Comparison of ENCODE assay signal across 7 cellular contexts in genomic region chr9:15211994-15212501, GRCh38.
DNase-seq lines count a peak whose midpoint lies in the region; ATAC-seq, FAIRE-seq and TF ChIP-seq lines count a peak whose summit lies in the region.

No MANE protein-coding gene starts in this region.

- no peak overlapping the region for H3K4me3 ChIP-seq in kidney (ENCODE audit: low read length in 2 of 2)
- H3K4me3 ChIP-seq in thyroid gland (replicated peaks in 1 of 3), result no peak overlapping the region

- H3K9me3 ChIP-seq in kidney (ENCODE audit: control insufficient read depth in 1 of 2, low read length in 2 of 2) (no peaks in the 10 kb centered on the region), thyroid gland (no peaks in the 10 kb centered on the region)

- WGBS in thyroid gland, 2 donors, result 90% methylated on average over 3 of the region's 3 CpGs

- peak; percentile 9 for ATAC-seq in HG02938 (IDR thresholded peaks at IDR 0.05; ENCODE audit: unreplicated experiment)

- FAIRE-seq in kidney (lab: Jason Lieb, UNC), result peak; percentile 70

- no peak overlapping the region for H3K27ac ChIP-seq in kidney (ENCODE audit: low read depth in 2 of 2, low read length in 2 of 2)
- peak overlapping the region; percentile 57 to 78 (median 76) for H3K27ac ChIP-seq in thyroid gland

- in situ Hi-C loops in GM13977 (cut with MboI; ENCODE audit: low pct_unique_long_range_greater_than_20kb, low sequenced_read_pairs, unreplicated experiment), result no loop called here

- H3K36me3 ChIP-seq in kidney (ENCODE audit: control insufficient read depth in 1 of 2, insufficient read depth in 2 of 2, low read length in 2 of 2), result peaks cover 0 to 2% of the 10 kb centered on the region in 2 donors
- H3K36me3 ChIP-seq in thyroid gland, result no peaks in the 10 kb centered on the region

- intact Hi-C loops in kidney (cut with DNase I), result no loop called here
- intact Hi-C loops in thyroid gland (cut with DNase I), result loop anchor here (10.0 kb wide), 1 partner anchor 393 kb away; no protein-coding TSS in a partner anchor

- H3K27me3 ChIP-seq in thyroid gland, result no peaks in the 10 kb centered on the region

- no peak overlapping the region for H3K9ac ChIP-seq in kidney (ENCODE audit: low read length in 2 of 2)

- TF ChIP-seq CTCF in kidney (IDR thresholded peaks at IDR 0.05; ENCODE audit: borderline replicate concordance, extremely low read depth, insufficient read depth) (no peak), thyroid gland (IDR thresholded peaks at IDR 0.05) (no peak), GM13977 (IDR thresholded peaks at IDR 0.05; ENCODE audit: extremely low read depth, insufficient read depth, missing control alignments) (no peak)

- DNase-seq in astrocyte of the hippocampus (ENCODE audit: low read depth, low spot score), result peak; percentile 88
- DNase-seq in kidney, result no peak
- no peak for DNase-seq in thyroid gland
- DNase-seq in GM13977 (ENCODE audit: low spot score), result no peak
- no peak for DNase-seq in NCI-H1417 treated with DMSO at 0.1 percent for 48 hours (lab: John Stamatoyannopoulos, UW)
- no peak for DNase-seq in stimulated activated naive CD4-positive, alpha-beta T cell (lab: John Stamatoyannopoulos, UW)

- TF ChIP-seq POLR2A in thyroid gland (IDR thresholded peaks at IDR 0.05), result no peak

- peaks cover 0 to 10% of the 10 kb centered on the region in 2 donors for H3K4me1 ChIP-seq in kidney (ENCODE audit: control insufficient read depth in 1 of 2, insufficient read depth in 1 of 2, low read depth in 1 of 2, low read length in 2 of 2)
- H3K4me1 ChIP-seq in thyroid gland, result peaks cover 21 to 23% of the 10 kb centered on the region in 2 donors

Comparison
In these comparisons a context has a peak if more than half of its experiments do, and no peak if none do; other contexts are left out.
1. H3K27ac ChIP-seq: peak in thyroid gland (3 of 3); none in kidney (0 of 2).